In the genomic region with DNA sequence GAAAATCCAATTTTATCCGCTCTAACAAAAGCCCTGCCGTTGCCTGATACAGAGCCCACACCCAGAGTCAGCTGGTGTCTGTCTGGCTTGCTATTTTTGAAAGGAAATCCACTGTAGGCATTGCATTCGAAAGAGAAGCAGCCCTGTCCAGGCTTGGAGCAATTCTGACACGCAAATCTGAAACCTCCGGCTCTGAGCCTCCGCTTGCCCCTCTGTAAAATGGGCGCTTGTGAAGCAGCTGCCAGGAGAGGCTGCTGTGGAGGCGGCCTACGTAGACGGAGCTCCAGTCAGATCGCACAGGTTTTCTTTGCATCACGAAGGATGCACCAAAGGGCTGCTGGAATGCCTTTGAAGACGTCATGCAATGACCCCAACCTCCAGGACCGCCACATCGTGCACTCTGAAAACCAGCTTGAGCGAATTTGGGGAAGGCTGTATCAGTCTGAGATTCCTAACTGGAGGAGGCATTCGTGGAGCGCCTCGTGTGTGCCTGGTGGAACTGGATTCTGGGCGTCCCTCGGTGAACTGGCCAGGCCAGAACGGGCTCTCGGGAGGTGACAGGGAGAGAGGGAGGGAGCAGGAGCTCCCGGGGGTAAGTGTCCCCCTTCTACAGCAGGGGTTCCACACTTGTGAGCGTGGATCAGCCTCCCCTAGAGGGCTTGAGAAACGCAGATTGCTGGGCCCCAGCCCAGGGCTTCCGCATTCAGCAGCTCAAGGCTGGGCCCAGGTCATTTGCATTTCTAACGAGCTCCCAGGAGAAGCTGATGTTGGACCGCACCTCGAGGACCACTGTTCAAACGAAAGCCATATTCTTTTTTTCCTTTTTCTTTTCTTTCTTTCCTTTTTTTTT, we compare ENCODE assay signal across 1 cellular context.
TF ChIP-seq lines count a peak whose summit lies in the region.

No MANE protein-coding gene starts in this region.

TF ChIP-seq in K562, 482 proteins besides CTCF, POLR2A, EP300 and RAD21 (continued from another document):
- TF ChIP-seq RERE (CRISPR knock-in tag; IDR thresholded peaks at IDR 0.05; ENCODE audit: borderline replicate concordance), result no peak
- TF ChIP-seq NR2C2 (CRISPR knock-in tag; IDR thresholded peaks at IDR 0.05), result no peak
- no peak for TF ChIP-seq NR2C2 (tag; IDR thresholded peaks at IDR 0.05)
- peak in 1 of 2 experiments; percentile 20; a peak in 2 of 4 replicates for TF ChIP-seq HDAC1 (IDR thresholded peaks at IDR 0.05)
- 0 out of 2 replicates have a peak, but pooled peaks have one; percentile 1 for TF ChIP-seq ZFX (CRISPR knock-in tag; IDR thresholded peaks at IDR 0.05)
- TF ChIP-seq CBX1 (IDR thresholded peaks at IDR 0.05; ENCODE audit: low read depth), result peak; percentile 79
- no peak for TF ChIP-seq GTF2E2 (tag; IDR thresholded peaks at IDR 0.05)
- TF ChIP-seq RBM25 (IDR thresholded peaks at IDR 0.05; ENCODE audit: low read depth, low read length, severe bottlenecking), result peak; percentile 97
- no peak for TF ChIP-seq KDM2B (CRISPR knock-in tag; IDR thresholded peaks at IDR 0.05)
- TF ChIP-seq RCOR1 (IDR thresholded peaks at IDR 0.05; ENCODE audit: borderline replicate concordance in 1 of 2, low read depth in 2 of 2, low read length in 2 of 2), result peak in 1 of 2 experiments; percentile 74; a peak in 2 of 4 replicates
- TF ChIP-seq BCOR (IDR thresholded peaks at IDR 0.05), result peak; percentile 98
- peak; percentile 88; the same call in 1 of the 2 replicates for TF ChIP-seq SMARCA5 (IDR thresholded peaks at IDR 0.05)
- TF ChIP-seq PTBP1 (IDR thresholded peaks at IDR 0.05; ENCODE audit: low read depth, low read length), result peak; percentile 84; the same call in 1 of the 2 replicates
- TF ChIP-seq KDM1A (IDR thresholded peaks at IDR 0.05), result peak; percentile 67 to 89
- TF ChIP-seq HMGXB4 (CRISPR knock-in tag; IDR thresholded peaks at IDR 0.05), result no peak
- TF ChIP-seq ADNP (tag; IDR thresholded peaks at IDR 0.05), result peak; percentile 77; the same call in 1 of the 2 replicates
- TF ChIP-seq, protein P1, sequence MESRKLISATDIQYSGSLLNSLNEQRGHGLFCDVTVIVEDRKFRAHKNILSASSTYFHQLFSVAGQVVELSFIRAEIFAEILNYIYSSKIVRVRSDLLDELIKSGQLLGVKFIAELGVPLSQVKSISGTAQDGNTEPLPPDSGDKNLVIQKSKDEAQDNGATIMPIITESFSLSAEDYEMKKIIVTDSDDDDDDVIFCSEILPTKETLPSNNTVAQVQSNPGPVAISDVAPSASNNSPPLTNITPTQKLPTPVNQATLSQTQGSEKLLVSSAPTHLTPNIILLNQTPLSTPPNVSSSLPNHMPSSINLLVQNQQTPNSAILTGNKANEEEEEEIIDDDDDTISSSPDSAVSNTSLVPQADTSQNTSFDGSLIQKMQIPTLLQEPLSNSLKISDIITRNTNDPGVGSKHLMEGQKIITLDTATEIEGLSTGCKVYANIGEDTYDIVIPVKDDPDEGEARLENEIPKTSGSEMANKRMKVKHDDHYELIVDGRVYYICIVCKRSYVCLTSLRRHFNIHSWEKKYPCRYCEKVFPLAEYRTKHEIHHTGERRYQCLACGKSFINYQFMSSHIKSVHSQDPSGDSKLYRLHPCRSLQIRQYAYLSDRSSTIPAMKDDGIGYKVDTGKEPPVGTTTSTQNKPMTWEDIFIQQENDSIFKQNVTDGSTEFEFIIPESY (CRISPR knock-in tag; IDR thresholded peaks at IDR 0.05), result 0 out of 2 replicates have a peak, but pooled peaks have one; percentile 45
- no peak for TF ChIP-seq FOSL1 (tag; conservative IDR thresholded peaks at IDR 0.05)
